ENCODE assay signal across 18 cellular contexts in genomic region chr3:76470285-76470684, GRCh38.
DNase-seq lines count a peak whose midpoint lies in the region; ATAC-seq and TF ChIP-seq lines count a peak whose summit lies in the region.
"Had no signal": no experiment of that assay in that cellular context is flagged by ENCODE, and none has a peak within 500 bp of the region (broad histone marks: within the 10 kb centered on the region; RNA-seq: fewer than 3 reads in every experiment).

No MANE protein-coding gene starts in this region.

- H3K18ac ChIP-seq in IMR-90 (ENCODE audit: low read depth, low read length) (peak overlapping the region; percentile 58; the same call in 1 of the 2 replicates), mesendoderm (ENCODE audit: low read length) (no peak overlapping the region)

- no peaks in the 10 kb centered on the region for H3K27me3 ChIP-seq in IMR-90 (ENCODE audit: control insufficient read depth, insufficient read depth, low read length)
- no peaks in the 10 kb centered on the region for H3K27me3 ChIP-seq in mesendoderm (ENCODE audit: insufficient read depth, low read length, poor library complexity)
- no peaks in the 10 kb centered on the region for H3K27me3 ChIP-seq in BE2C
- H3K27me3 ChIP-seq: BLaER1, thyroid gland had no signal

- no peak overlapping the region for H3K14ac ChIP-seq in IMR-90 (replicated peaks; ENCODE audit: low read depth, low read length)

- H2AK5ac ChIP-seq in IMR-90 (ENCODE audit: low read depth, low read length) (no peak overlapping the region), mesendoderm (ENCODE audit: low read length) (no peak overlapping the region)

- H3K79me2 ChIP-seq in mesendoderm (ENCODE audit: control insufficient read depth, insufficient read depth, low read length) = no peaks in the 10 kb centered on the region

- TF ChIP-seq CTCF in AG10803 (conservative IDR thresholded peaks at IDR 0.05; ENCODE audit: low read length) (no peak), IMR-90 (conservative IDR thresholded peaks at IDR 0.05; ENCODE audit: low read depth, low read length) (no peak), BE2C (IDR thresholded peaks at IDR 0.05; ENCODE audit: low read depth, low read length) (no peak)

- peak overlapping the region; percentile 11; the same call in 1 of the 2 replicates for H3K4me2 ChIP-seq in IMR-90 (ENCODE audit: low read depth, low read length)
- H3K4me2 ChIP-seq in mesendoderm (ENCODE audit: low read length) = no peak overlapping the region
- H3K4me2 ChIP-seq: BLaER1, GM23338 had no signal

- POLR2A ChIA-PET in IMR-90 (lab: Charles Lee; ENCODE audit: unreplicated experiment) = no interaction called here

- H3K9ac ChIP-seq in IMR-90 (ENCODE audit: low read depth, low read length) (no peak overlapping the region), mesendoderm (ENCODE audit: low read length) (no peak overlapping the region)
- H3K9ac ChIP-seq: BLaER1 had no signal

- H3K79me1 ChIP-seq in IMR-90 (ENCODE audit: low read depth in 1 of 2, low read length in 2 of 2) (no peaks in the 10 kb centered on the region), mesendoderm (ENCODE audit: low read length) (no peaks in the 10 kb centered on the region)

- no TSS peak for BruUV-seq in IMR-90 (replicated peaks; lab: Mats Ljungman, UMichigan)

- H4K91ac ChIP-seq in IMR-90 (ENCODE audit: insufficient read depth, low read depth, low read length) = peak overlapping the region; percentile 53

- H3K9me3 ChIP-seq in IMR-90 (ENCODE audit: control insufficient read depth, insufficient read depth, low read length) (no peaks in the 10 kb centered on the region), BE2C (no peaks in the 10 kb centered on the region)
- H3K9me3 ChIP-seq: thyroid gland had no signal

- TF ChIP-seq POLR2A in IMR-90 (IDR thresholded peaks at IDR 0.05; ENCODE audit: low read depth, low read length) = no peak

- H2BK20ac ChIP-seq in IMR-90 (ENCODE audit: low read depth, low read length) = peak overlapping the region; percentile 19; the same call in 1 of the 2 replicates

- no peaks in the 10 kb centered on the region for H3K36me3 ChIP-seq in IMR-90 (ENCODE audit: control insufficient read depth, insufficient read depth, low read length)
- H3K36me3 ChIP-seq in mesendoderm (ENCODE audit: control insufficient read depth, insufficient read depth, low read length) = no peaks in the 10 kb centered on the region
- H3K36me3 ChIP-seq in BE2C = no peaks in the 10 kb centered on the region
- H3K36me3 ChIP-seq: BLaER1, thyroid gland had no signal

- H3K56ac ChIP-seq in IMR-90 (ENCODE audit: extremely low read depth, insufficient read depth, low read length) (no peak overlapping the region), mesendoderm (ENCODE audit: low read length) (no peak overlapping the region)

- DNase-seq in AG10803 (ENCODE audit: low read depth) (peak; percentile 80), IMR-90 (peak; percentile 95), dedifferentiated amniotic fluid mesenchymal stem cell (ENCODE audit: extremely low spot score) (peak; percentile 77), mesendoderm (peak; percentile 10), AML-193 (lab: John Stamatoyannopoulos, UW) (no peak), cortex of kidney (lab: John Stamatoyannopoulos, UW) (no peak), BE2C (no peak)
- DNase-seq: activated CD4-positive, alpha-beta T cell treated with anti-CD3 and anti-CD28 coated beads, Interleukin-2, amount 10 ng/mL, durations not matched to agents 7 days and 5 days; activated T-cell treated with anti-CD3 and anti-CD28 coated beads, Interleukin-2, amount 50 U/mL, for 1 hour; hypothalamus; naive thymus-derived CD8-positive, alpha-beta T cell; SHP77; stimulated activated CD4-positive, alpha-beta T cell treated with anti-CD3 and anti-CD28 coated beads, Interleukin-2, amount 100 ng/mL, for 24 hours; thyroid gland had no signal

- no CpG with 5 or more reads among the region's 2 CpGs for WGBS in IMR-90 (ENCODE audit: extremely low coverage in 2 of 2, insufficient read length in 1 of 2), 2 experiments
- no CpG with 5 or more reads among the region's 2 CpGs for WGBS in mesendoderm (ENCODE audit: extremely low coverage, insufficient coverage, low lambda C conversion rate)

- no peak overlapping the region for H2AFZ ChIP-seq in IMR-90 (replicated peaks; ENCODE audit: low read length, poor library complexity)
- H2AFZ ChIP-seq: GM23338 had no signal

- H2BK5ac ChIP-seq in IMR-90 (ENCODE audit: low read depth, low read length, poor library complexity, severe bottlenecking) = peak overlapping the region; percentile 99
- H2BK5ac ChIP-seq in mesendoderm (ENCODE audit: low read length) = no peak overlapping the region

- no peak for TF ChIP-seq RAD21 in IMR-90 (IDR thresholded peaks at IDR 0.05; ENCODE audit: low read length)

- H3K4me3 ChIP-seq in AG10803 (ENCODE audit: low read length) (no peak overlapping the region), IMR-90 (ENCODE audit: insufficient read depth, low read depth, low read length) (no peak overlapping the region), mesendoderm (ENCODE audit: low read length) (no peak overlapping the region), BE2C (ENCODE audit: low read depth, low read length) (no peak overlapping the region)
- H3K4me3 ChIP-seq: BLaER1, GM23338, K562, thyroid gland had no signal

- in situ Hi-C loops in IMR-90 (cut with MboI; ENCODE audit: low sequenced_read_pairs) = no loop called here

- H4K5ac ChIP-seq in IMR-90 (ENCODE audit: low read depth, low read length) (peak overlapping the region; percentile 35; the same call in 1 of the 2 replicates), mesendoderm (ENCODE audit: low read length) (no peak overlapping the region)

- H3K23ac ChIP-seq in IMR-90 (ENCODE audit: low read depth, low read length) = no peak overlapping the region
- no peak overlapping the region for H3K23ac ChIP-seq in mesendoderm (ENCODE audit: low read length)

- H4K8ac ChIP-seq in IMR-90 (ENCODE audit: low read depth in 2 of 2, low read length in 2 of 2) = peak overlapping the region in 1 of 2 experiments; percentile 47; a peak in 2 of 4 replicates
- no peak overlapping the region for H4K8ac ChIP-seq in mesendoderm (ENCODE audit: low read depth, low read length)

- H3K9me1 ChIP-seq in IMR-90 (ENCODE audit: insufficient read depth, low read length) = no peaks in the 10 kb centered on the region

- H3K4me1 ChIP-seq in IMR-90 (ENCODE audit: control insufficient read depth, insufficient read depth, low read length) = no peaks in the 10 kb centered on the region
- no peaks in the 10 kb centered on the region for H3K4me1 ChIP-seq in mesendoderm (ENCODE audit: control insufficient read depth, low read depth, low read length)
- H3K4me1 ChIP-seq in BE2C = no peaks in the 10 kb centered on the region
- H3K4me1 ChIP-seq: BLaER1, thyroid gland had no signal

- H2BK15ac ChIP-seq in IMR-90 (ENCODE audit: low read depth, low read length) = 0 out of 3 replicates have a peak overlapping the region, but pooled peaks have one; percentile 35
- no peak overlapping the region for H2BK15ac ChIP-seq in mesendoderm (replicated peaks; ENCODE audit: low read depth)

- ATAC-seq in IMR-90 (ENCODE audit: low read depth) (peak; percentile 98), HG02642 (IDR thresholded peaks at IDR 0.05; ENCODE audit: poor library complexity, unreplicated experiment) (no peak)
- ATAC-seq: GM23338; K562; naive thymus-derived CD8-positive, alpha-beta T cell had no signal

- dilution Hi-C loops in IMR-90 (cut with HindIII; ENCODE audit: low sequenced_read_pairs, unreplicated experiment) = no loop called here

- H4K20me1 ChIP-seq in IMR-90 (ENCODE audit: insufficient read depth, low read length) = no peaks in the 10 kb centered on the region
- H4K20me1 ChIP-seq: BLaER1 had no signal

- intact Hi-C loops in IMR-90 (cut with micrococcal nuclease) = no loop called here

- H2AK9ac ChIP-seq in IMR-90 (replicated peaks; ENCODE audit: low read depth, low read length, poor library complexity) = no peak overlapping the region

- H3K27ac ChIP-seq in IMR-90 (ENCODE audit: insufficient read depth, low read length) (no peak overlapping the region), mesendoderm (ENCODE audit: low read depth, low read length) (no peak overlapping the region)
- H3K27ac ChIP-seq: BLaER1, thyroid gland had no signal

- CTCF ChIA-PET in IMR-90 (lab: Yijun Ruan, JAX) = interaction anchor here (0.9 to 1.1 kb wide), 2 partner anchors 9 to 12 kb away, joined by 3 to 4 read pairs; no protein-coding TSS in a partner anchor

- H2BK120ac ChIP-seq in IMR-90 (ENCODE audit: low read depth, low read length) (peak overlapping the region; percentile 50), mesendoderm (ENCODE audit: low read depth, low read length) (no peak overlapping the region)

- H3K4ac ChIP-seq in IMR-90 (ENCODE audit: low read depth, low read length) (no peak overlapping the region), mesendoderm (ENCODE audit: low read depth, low read length) (no peak overlapping the region)

TF ChIP-seq in IMR-90, 13 proteins besides CTCF, POLR2A, EP300 and RAD21:
- TF ChIP-seq MAFK (IDR thresholded peaks at IDR 0.05; ENCODE audit: low read depth, low read length) (no peak), FOS (IDR thresholded peaks at IDR 0.05; ENCODE audit: low read depth, low read length) (peak; percentile 73)

Comparison
In these comparisons a context has a peak if more than half of its experiments do, and no peak if none do; other contexts are left out.
1. DNase-seq: peak in AG10803 (single experiment), IMR-90 (single experiment), dedifferentiated amniotic fluid mesenchymal stem cell (single experiment) and mesendoderm (single experiment); none in AML-193 (0 of 2), cortex of kidney (single experiment) and BE2C (single experiment).